ENCODE assay signal across 17 cellular contexts in genomic region chr3:112740800-112741199, GRCh38.
DNase-seq lines count a peak whose midpoint lies in the region; ATAC-seq and TF ChIP-seq lines count a peak whose summit lies in the region.
"Had no signal": no experiment of that assay in that cellular context is flagged by ENCODE, and none has a peak within 500 bp of the region (broad histone marks: within the 10 kb centered on the region; RNA-seq: fewer than 3 reads in every experiment).

No MANE protein-coding gene starts in this region.

- no peaks in the 10 kb centered on the region for H3K9me3 Mint-ChIP-seq in activated T-cell treated with anti-CD3 and anti-CD28 coated beads, Interleukin-2, amount 50 U/mL, for 72 hours
- no peaks in the 10 kb centered on the region for H3K9me3 Mint-ChIP-seq in activated naive CD8-positive, alpha-beta T cell treated with anti-CD3 and anti-CD28 coated beads, Interleukin-2, amount 50 U/mL, for 24 hours
- H3K9me3 Mint-ChIP-seq in GM23338 = no peaks in the 10 kb centered on the region
- H3K9me3 Mint-ChIP-seq: CD8-positive, alpha-beta T cell; HFFc6 had no signal

- H3K27ac Mint-ChIP-seq in activated T-cell treated with anti-CD3 and anti-CD28 coated beads, Interleukin-2, amount 50 U/mL, for 72 hours = no peak overlapping the region
- H3K27ac Mint-ChIP-seq in activated naive CD8-positive, alpha-beta T cell treated with anti-CD3 and anti-CD28 coated beads, Interleukin-2, amount 50 U/mL, for 24 hours = peak overlapping the region; percentile 2
- no peak overlapping the region for H3K27ac Mint-ChIP-seq in GM23338
- H3K27ac Mint-ChIP-seq: CD8-positive, alpha-beta T cell; HFFc6 had no signal

- no peak for DNase-seq in activated T-cell treated with anti-CD3 and anti-CD28 coated beads, Interleukin-2, amount 50 U/mL, for 72 hours
- DNase-seq in activated T-cell treated with anti-CD3 and anti-CD28 coated beads, Interleukin-2, amount 50 U/mL, for 1 hour = no peak
- peak; percentile 39 for DNase-seq in MV-4-11 (lab: John Stamatoyannopoulos, UW)
- DNase-seq in activated naive CD8-positive, alpha-beta T cell treated with anti-CD3 and anti-CD28 coated beads, Interleukin-2, amount 50 U/mL, for 24 hours = no peak
- no peak for DNase-seq in GM23338 (ENCODE audit: low spot score)
- DNase-seq in NCI-H2227 treated with DMSO at 0.1 percent for 48 hours (lab: John Stamatoyannopoulos, UW) = no peak
- no peak for DNase-seq in NCI-H1048 (lab: John Stamatoyannopoulos, UW)
- DNase-seq: CD8-positive, alpha-beta T cell; HFFc6; KBM-7; NCI-H1105; NCI-H187; NCI-H446 treated with DMSO at 0.1 percent for 48 hours; NCI-H774; Peyer's patch; Right ventricle myocardium superior had no signal

- H3K4me1 ChIP-seq in neutrophil (ENCODE audit: control insufficient read depth in 1 of 2, insufficient read depth in 1 of 2, low read depth in 1 of 2, low read length in 1 of 2) = peaks cover 30 to 52% of the 10 kb centered on the region in 2 experiments
- peaks cover 14% of the 10 kb centered on the region for H3K4me1 ChIP-seq in GM23338 (ENCODE audit: insufficient read depth)
- H3K4me1 ChIP-seq: Peyer's patch had no signal

- H3K4me3 Mint-ChIP-seq in activated T-cell treated with anti-CD3 and anti-CD28 coated beads, Interleukin-2, amount 50 U/mL, for 72 hours = peak overlapping the region; percentile 11 to 15
- no peak overlapping the region for H3K4me3 Mint-ChIP-seq in activated naive CD8-positive, alpha-beta T cell treated with anti-CD3 and anti-CD28 coated beads, Interleukin-2, amount 50 U/mL, for 24 hours
- H3K4me3 Mint-ChIP-seq in GM23338 = no peak overlapping the region
- H3K4me3 Mint-ChIP-seq: HFFc6 had no signal

- H3K27me3 ChIP-seq in neutrophil (no peaks in the 10 kb centered on the region), GM23338 (ENCODE audit: insufficient read depth) (no peaks in the 10 kb centered on the region)
- H3K27me3 ChIP-seq: Peyer's patch had no signal

- ATAC-seq in activated T-cell treated with anti-CD3 and anti-CD28 coated beads, Interleukin-2, amount 50 U/mL, for 72 hours (replicated peaks in 1 of 2) = peak in 1 of 2 donors; percentile 27
- no peak for ATAC-seq in activated naive CD8-positive, alpha-beta T cell treated with anti-CD3 and anti-CD28 coated beads, Interleukin-2, amount 50 U/mL, for 24 hours
- ATAC-seq in GM23338 = no peak
- ATAC-seq: CD8-positive, alpha-beta T cell had no signal

- no peaks in the 10 kb centered on the region for H3K79me2 ChIP-seq in GM23338 (replicated peaks; ENCODE audit: insufficient read depth)

- H2AFZ ChIP-seq in GM23338 = no peak overlapping the region

- no peaks in the 10 kb centered on the region for H3F3A ChIP-seq in GM23338 (replicated peaks; ENCODE audit: low read depth)

- H3K4me1 Mint-ChIP-seq in activated T-cell treated with anti-CD3 and anti-CD28 coated beads, Interleukin-2, amount 50 U/mL, for 72 hours (ENCODE audit: low read depth) = peaks cover 63% of the 10 kb centered on the region
- H3K4me1 Mint-ChIP-seq in activated naive CD8-positive, alpha-beta T cell treated with anti-CD3 and anti-CD28 coated beads, Interleukin-2, amount 50 U/mL, for 24 hours = peaks cover 51% of the 10 kb centered on the region
- peaks cover 28% of the 10 kb centered on the region for H3K4me1 Mint-ChIP-seq in GM23338

- H4K20me1 ChIP-seq in GM23338 (replicated peaks; ENCODE audit: insufficient read depth) = no peaks in the 10 kb centered on the region

- H3K9me3 ChIP-seq in neutrophil = no peaks in the 10 kb centered on the region
- H3K9me3 ChIP-seq: Peyer's patch had no signal

- no peak overlapping the region for H3K4me3 ChIP-seq in neutrophil (ENCODE audit: low read depth in 1 of 2, low read length in 1 of 2)
- no peak overlapping the region for H3K4me3 ChIP-seq in GM23338
- H3K4me3 ChIP-seq: Peyer's patch had no signal

- peak overlapping the region; percentile 42 for H3K27ac ChIP-seq in neutrophil
- H3K27ac ChIP-seq in GM23338 (ENCODE audit: low read depth) = no peak overlapping the region
- H3K27ac ChIP-seq: Peyer's patch had no signal

- H3K36me3 Mint-ChIP-seq in activated T-cell treated with anti-CD3 and anti-CD28 coated beads, Interleukin-2, amount 50 U/mL, for 72 hours (ENCODE audit: insufficient read depth in 2 of 2) = no peaks in the 10 kb centered on the region
- H3K36me3 Mint-ChIP-seq in activated naive CD8-positive, alpha-beta T cell treated with anti-CD3 and anti-CD28 coated beads, Interleukin-2, amount 50 U/mL, for 24 hours (ENCODE audit: low read depth) = no peaks in the 10 kb centered on the region
- no peaks in the 10 kb centered on the region for H3K36me3 Mint-ChIP-seq in GM23338 (ENCODE audit: low read depth)
- H3K36me3 Mint-ChIP-seq: CD8-positive, alpha-beta T cell had no signal

- no peaks in the 10 kb centered on the region for H3K9me2 ChIP-seq in GM23338 (ENCODE audit: insufficient read depth)

- no peaks in the 10 kb centered on the region for H3K27me3 Mint-ChIP-seq in activated T-cell treated with anti-CD3 and anti-CD28 coated beads, Interleukin-2, amount 50 U/mL, for 72 hours (ENCODE audit: low read depth)
- H3K27me3 Mint-ChIP-seq in activated naive CD8-positive, alpha-beta T cell treated with anti-CD3 and anti-CD28 coated beads, Interleukin-2, amount 50 U/mL, for 24 hours = no peaks in the 10 kb centered on the region
- H3K27me3 Mint-ChIP-seq in GM23338 (ENCODE audit: insufficient read depth, low read depth, poor library complexity) = peaks cover 2% of the 10 kb centered on the region

- no peaks in the 10 kb centered on the region for H3K36me3 ChIP-seq in neutrophil
- no peaks in the 10 kb centered on the region for H3K36me3 ChIP-seq in GM23338 (ENCODE audit: insufficient read depth)
- H3K36me3 ChIP-seq: Peyer's patch had no signal

- H3K4me2 ChIP-seq in GM23338 = no peak overlapping the region

- TF ChIP-seq CTCF in neutrophil (IDR thresholded peaks at IDR 0.05) (no peak), GM23338 (conservative IDR thresholded peaks at IDR 0.05; ENCODE audit: low read depth in 2 of 2) (no peak)

TF ChIP-seq in GM23338, 12 proteins besides CTCF, POLR2A, EP300 and RAD21 (continues in another document):
- TF ChIP-seq POLR2AphosphoS5 (IDR thresholded peaks at IDR 0.05; ENCODE audit: low read depth) = no peak
- TF ChIP-seq EZH2 (IDR thresholded peaks at IDR 0.05; ENCODE audit: low read depth, unreplicated experiment) = no peak
- no peak for TF ChIP-seq REST (IDR thresholded peaks at IDR 0.05; ENCODE audit: unreplicated experiment)
- TF ChIP-seq, protein P1, sequence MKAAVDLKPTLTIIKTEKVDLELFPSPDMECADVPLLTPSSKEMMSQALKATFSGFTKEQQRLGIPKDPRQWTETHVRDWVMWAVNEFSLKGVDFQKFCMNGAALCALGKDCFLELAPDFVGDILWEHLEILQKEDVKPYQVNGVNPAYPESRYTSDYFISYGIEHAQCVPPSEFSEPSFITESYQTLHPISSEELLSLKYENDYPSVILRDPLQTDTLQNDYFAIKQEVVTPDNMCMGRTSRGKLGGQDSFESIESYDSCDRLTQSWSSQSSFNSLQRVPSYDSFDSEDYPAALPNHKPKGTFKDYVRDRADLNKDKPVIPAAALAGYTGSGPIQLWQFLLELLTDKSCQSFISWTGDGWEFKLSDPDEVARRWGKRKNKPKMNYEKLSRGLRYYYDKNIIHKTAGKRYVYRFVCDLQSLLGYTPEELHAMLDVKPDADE (IDR thresholded peaks at IDR 0.05) = no peak
- TF ChIP-seq NANOG (IDR thresholded peaks at IDR 0.05; ENCODE audit: borderline replicate concordance) = no peak
- TF ChIP-seq EZH2phosphoT487 (IDR thresholded peaks at IDR 0.05; ENCODE audit: unreplicated experiment) = no peak
- no peak for TF ChIP-seq ZNF114 (CRISPR knock-in tag; IDR thresholded peaks at IDR 0.05)
- no peak for TF ChIP-seq CREB1 (CRISPR knock-in tag; IDR thresholded peaks at IDR 0.05; ENCODE audit: low read depth)
- TF ChIP-seq ZNF331 (CRISPR knock-in tag; IDR thresholded peaks at IDR 0.05; ENCODE audit: low read depth) = no peak

Comparison
In these comparisons a context has a peak if more than half of its experiments do, and no peak if none do; other contexts are left out.
1. H3K4me3 Mint-ChIP-seq: peak in activated T-cell treated with anti-CD3 and anti-CD28 coated beads, Interleukin-2, amount 50 U/mL, for 72 hours (2 of 2); none in activated naive CD8-positive, alpha-beta T cell treated with anti-CD3 and anti-CD28 coated beads, Interleukin-2, amount 50 U/mL, for 24 hours (single experiment) and GM23338 (single experiment).